In genomic region chr1:1558591-1558990, GRCh38 we compare ENCODE assay signal across 1 cellular context.
TF ChIP-seq lines count a peak whose summit lies in the region.

No MANE protein-coding gene starts in this region.

TF ChIP-seq in K562, 482 proteins besides CTCF, POLR2A, EP300 and RAD21:
- TF ChIP-seq TSC22D4 (tag; IDR thresholded peaks at IDR 0.05), result no peak
- no peak for TF ChIP-seq JUND (IDR thresholded peaks at IDR 0.05; ENCODE audit: borderline replicate concordance, low read depth, low read length)
- no peak for TF ChIP-seq JUND (tag; IDR thresholded peaks at IDR 0.05; ENCODE audit: borderline replicate concordance, low read depth, low read length)
- no peak for TF ChIP-seq ZNF146 (CRISPR knock-in tag; IDR thresholded peaks at IDR 0.05; ENCODE audit: unreplicated experiment)
- no peak for TF ChIP-seq CCNT2 (IDR thresholded peaks at IDR 0.05; ENCODE audit: borderline replicate concordance, extremely low read depth, insufficient read length, low read depth, low read length)
- TF ChIP-seq TEAD1 (CRISPR knock-in tag; IDR thresholded peaks at IDR 0.05), result no peak
- no peak for TF ChIP-seq ZMIZ1 (IDR thresholded peaks at IDR 0.05; ENCODE audit: low read depth in 2 of 2, low read length in 2 of 2)
- no peak for TF ChIP-seq ZNF165 (CRISPR knock-in tag; IDR thresholded peaks at IDR 0.05; ENCODE audit: borderline replicate concordance)
